ENCODE assay signal across 8 cellular contexts in genomic region chrX:134548844-134549205, GRCh38.
DNase-seq lines count a peak whose midpoint lies in the region; ATAC-seq and TF ChIP-seq lines count a peak whose summit lies in the region.

No MANE protein-coding gene starts in this region.

- peaks cover 11% of the 10 kb centered on the region for H3K4me1 ChIP-seq in KMS-11 (ENCODE audit: low read depth, poor library complexity, severe bottlenecking)

- H3K79me2 ChIP-seq in KMS-11 (ENCODE audit: insufficient read depth, low read depth) = peaks cover 12% of the 10 kb centered on the region; the same call in 1 of the 2 replicates
- no peaks in the 10 kb centered on the region for H3K79me2 ChIP-seq in neural cell (replicated peaks; ENCODE audit: insufficient read depth, low read length)

- H3K27ac ChIP-seq in KMS-11 (peak overlapping the region; percentile 96), coronary artery (peak overlapping the region in 1 of 2 donors; percentile 69), neural cell (ENCODE audit: low read length) (no peak overlapping the region)

- H4K20me1 ChIP-seq in KMS-11 (ENCODE audit: insufficient read depth) (no peaks in the 10 kb centered on the region), neural cell (ENCODE audit: insufficient read depth) (no peaks in the 10 kb centered on the region)

- H3K4me2 ChIP-seq in KMS-11 (peak overlapping the region; percentile 88), neural cell (ENCODE audit: low read length) (no peak overlapping the region)

- POLR2A ChIA-PET in BJ (lab: Charles Lee) = no interaction called here

- H3K9ac ChIP-seq in KMS-11 (peak overlapping the region; percentile 95), neural cell (ENCODE audit: low read length) (no peak overlapping the region)

- DNase-seq in BJ (ENCODE audit: low read depth) (no peak), coronary artery (ENCODE audit: low spot score) (no peak), NCI-H146 treated with DMSO at 0.1 percent for 48 hours (lab: John Stamatoyannopoulos, UW; ENCODE audit: unreplicated experiment) (no peak), HCEC 1CT (no peak), NCI-H1092 treated with DMSO at 0.1 percent for 48 hours (lab: John Stamatoyannopoulos, UW) (no peak)

- H3K27me3 ChIP-seq in BJ (ENCODE audit: control insufficient read depth, insufficient read depth, low read length) (no peaks in the 10 kb centered on the region), KMS-11 (ENCODE audit: insufficient read depth, low read depth) (no peaks in the 10 kb centered on the region), neural cell (ENCODE audit: insufficient read depth, low read depth, low read length) (peaks cover 89% of the 10 kb centered on the region)

- H3K36me3 ChIP-seq in BJ (ENCODE audit: control insufficient read depth, insufficient read depth, low read length) = peaks cover 2% of the 10 kb centered on the region; the same call in 1 of the 2 replicates
- no peaks in the 10 kb centered on the region for H3K36me3 ChIP-seq in KMS-11 (ENCODE audit: insufficient read depth)
- no peaks in the 10 kb centered on the region for H3K36me3 ChIP-seq in neural cell (ENCODE audit: insufficient read depth, low read length)

- ATAC-seq in GM19023 (IDR thresholded peaks at IDR 0.05; ENCODE audit: unreplicated experiment) = no peak

- peak overlapping the region; percentile 72 for H2AFZ ChIP-seq in KMS-11 (ENCODE audit: low read depth)
- no peak overlapping the region for H2AFZ ChIP-seq in neural cell (ENCODE audit: low read depth, low read length)

- TF ChIP-seq CTCF in BJ (IDR thresholded peaks at IDR 0.05; ENCODE audit: insufficient read depth, low read depth, low read length) (no peak), KMS-11 (conservative IDR thresholded peaks at IDR 0.05; ENCODE audit: low read depth, low read length) (no peak), coronary artery (IDR thresholded peaks at IDR 0.05) (no peak), neural cell (IDR thresholded peaks at IDR 0.05; ENCODE audit: poor library complexity, severe bottlenecking) (no peak)

- H3K4me3 ChIP-seq in BJ (ENCODE audit: low read depth, low read length) = peak overlapping the region; percentile 61
- H3K4me3 ChIP-seq in KMS-11 (IDR thresholded peaks at IDR 0.05; ENCODE audit: insufficient read depth, low read depth, low read length) = no peak overlapping the region
- H3K4me3 ChIP-seq in coronary artery = peak overlapping the region; percentile 67
- peak overlapping the region; percentile 65 for H3K4me3 ChIP-seq in neural cell (ENCODE audit: low read length)

- H3F3A ChIP-seq in neural cell (ENCODE audit: insufficient read depth, low read length, poor library complexity, severe bottlenecking) = no peaks in the 10 kb centered on the region

- no peak for TF ChIP-seq RAD21 in neural cell (conservative IDR thresholded peaks at IDR 0.05)

- no peaks in the 10 kb centered on the region for H3K9me2 ChIP-seq in neural cell (ENCODE audit: insufficient read depth, low read length)

- CTCF ChIA-PET in BJ (lab: Yijun Ruan, JAX) = no interaction called here

- no peak for TF ChIP-seq EP300 in neural cell (conservative IDR thresholded peaks at IDR 0.05; ENCODE audit: poor library complexity, severe bottlenecking)

- H3K9me3 ChIP-seq in neural cell (ENCODE audit: low read length) = no peaks in the 10 kb centered on the region

TF ChIP-seq in neural cell, 6 proteins besides CTCF, POLR2A, EP300 and RAD21:
- TF ChIP-seq EZH2 (IDR thresholded peaks at IDR 0.05; ENCODE audit: borderline replicate concordance, insufficient read depth, low read length, poor library complexity, severe bottlenecking) = no peak
